ENCODE assay signal across 17 cellular contexts in genomic region chr19:2189880-2190279, GRCh38. TPM values are rescaled to one million over a fixed set of nuclear protein-coding genes. Genes with fewer than 3 reads are reported as not detected.
DNase-seq lines count a peak whose midpoint lies in the region; ATAC-seq, FAIRE-seq and TF ChIP-seq lines count a peak whose summit lies in the region.
"Had no signal": no experiment of that assay in that cellular context is flagged by ENCODE, and none has a peak within 500 bp of the region (broad histone marks: within the 10 kb centered on the region; RNA-seq: fewer than 3 reads in every experiment).

No MANE protein-coding gene starts in this region.

- POLR2A ChIA-PET in HEK293 (lab: Yijun Ruan, JAX) (interaction anchor here (0.5 kb wide), 1 partner anchor 375 kb away, joined by 3 read pairs; no protein-coding TSS in a partner anchor), GM12878 (lab: Charles Lee) (interaction anchor here (0.6 kb wide), 1 partner anchor 31 kb away, joined by 3 read pairs; no protein-coding TSS in a partner anchor), OCI-LY7 (lab: Charles Lee) (no interaction called here)

- no peak for DNase-seq in GM12878 (ENCODE audit: low read depth, low spot score)
- no peak for DNase-seq in stimulated activated effector memory CD8-positive, alpha-beta T cell treated with anti-CD3 and anti-CD28 coated beads, Interleukin-12 subunit alpha, Interleukin-12 subunit beta, amount 100 ng/mL, for 72 hours (ENCODE audit: low spot score in 2 of 2)
- DNase-seq in ascending aorta (ENCODE audit: low spot score in 2 of 2), result no peak
- no peak for DNase-seq in DMS 273 (lab: John Stamatoyannopoulos, UW; ENCODE audit: unreplicated experiment)
- no peak for DNase-seq in OCI-LY7 (ENCODE audit: low spot score)
- DNase-seq: AML-193; C1 segment of cervical spinal cord; Calu3; CD4-positive, alpha-beta T cell; DMS79; H9; KG1 had no signal

- no peak for TF ChIP-seq CTCF in HEK293 (tag by site-specific recombination; IDR thresholded peaks at IDR 0.05)
- no peak for TF ChIP-seq CTCF in GM12878 (IDR thresholded peaks at IDR 0.05 in 2 of 3, conservative IDR thresholded peaks at IDR 0.05 in 1 of 3; ENCODE audit: control insufficient read depth in 2 of 3, extremely low read depth in 1 of 3, insufficient read depth in 1 of 3, low read depth in 3 of 3, low read length in 3 of 3)
- no peak for TF ChIP-seq CTCF in ascending aorta (IDR thresholded peaks at IDR 0.05)
- no peak for TF ChIP-seq CTCF in OCI-LY7 (conservative IDR thresholded peaks at IDR 0.05; ENCODE audit: low read length)

- RAD21 ChIA-PET in GM12878 (lab: Charles Lee; ENCODE audit: unreplicated experiment), result no interaction called here

- no peak for TF ChIP-seq RAD21 in GM12878 (IDR thresholded peaks at IDR 0.05; ENCODE audit: insufficient read depth, low read depth, low read length)

- no TSS peak for BruUV-seq in GM12878 (replicated peaks; lab: Mats Ljungman, UMichigan)
- no TSS peak for BruUV-seq in OCI-LY7 (replicated peaks; lab: Mats Ljungman, UMichigan)

- peaks cover 8 to 68% of the 10 kb centered on the region in 2 experiments; a peak in 2 of 3 replicates for H3K36me3 ChIP-seq in HEK293 (ENCODE audit: control insufficient read depth in 2 of 2, insufficient read depth in 1 of 2, low read length in 2 of 2)
- H3K36me3 ChIP-seq in GM12878 (ENCODE audit: control insufficient read depth in 2 of 2, insufficient read depth in 2 of 2, low read length in 1 of 2), result peaks cover 22 to 76% of the 10 kb centered on the region in 2 experiments; a peak in 3 of 4 replicates
- peaks cover 17% of the 10 kb centered on the region for H3K36me3 ChIP-seq in endocrine pancreas (ENCODE audit: control insufficient read depth, insufficient read depth, low read length)
- peaks cover 35 to 36% of the 10 kb centered on the region in 2 donors for H3K36me3 ChIP-seq in ascending aorta
- peaks cover 87% of the 10 kb centered on the region for H3K36me3 ChIP-seq in OCI-LY7 (ENCODE audit: insufficient read depth, low read length)

- H3K79me2 ChIP-seq in GM12878 (ENCODE audit: control insufficient read depth, insufficient read depth, low read length) (peaks cover 33% of the 10 kb centered on the region), OCI-LY7 (ENCODE audit: insufficient read depth, low read depth, low read length) (no peaks in the 10 kb centered on the region; the same call in 1 of the 2 replicates)

- CTCF ChIA-PET in HEK293 (lab: Yijun Ruan, JAX), result interaction anchor here (0.6 kb wide), 2 partner anchors 241 to 458 kb away, joined by 3 read pairs; no protein-coding TSS in a partner anchor
- CTCF ChIA-PET in GM12878 (lab: Yijun Ruan, JAX), result no interaction called here
- CTCF ChIA-PET in OCI-LY7 (lab: Charles Lee; ENCODE audit: unreplicated experiment), result no interaction called here

- H3K27ac Mint-ChIP-seq in stimulated activated effector memory CD8-positive, alpha-beta T cell treated with anti-CD3 and anti-CD28 coated beads, Interleukin-12 subunit alpha, Interleukin-12 subunit beta, amount 100 ng/mL, for 72 hours, result peak overlapping the region; percentile 79
- H3K27ac Mint-ChIP-seq: CD4-positive, alpha-beta T cell; GM23338 had no signal

- in situ Hi-C loops in GM12878 (cut with MboI), result no loop called here

- no peak overlapping the region for H3K4me3 Mint-ChIP-seq in stimulated activated effector memory CD8-positive, alpha-beta T cell treated with anti-CD3 and anti-CD28 coated beads, Interleukin-12 subunit alpha, Interleukin-12 subunit beta, amount 100 ng/mL, for 72 hours
- H3K4me3 Mint-ChIP-seq: CD4-positive, alpha-beta T cell; GM23338; H9 had no signal

- H3K9me3 ChIP-seq in HEK293 (ENCODE audit: control insufficient read depth, insufficient read depth, low read depth, low read length) (no peaks in the 10 kb centered on the region), GM12878 (replicated peaks; ENCODE audit: control insufficient read depth, insufficient read depth, low read length) (peaks cover 10% of the 10 kb centered on the region; the same call in 2 of the 3 replicates), endocrine pancreas (ENCODE audit: control insufficient read depth, low read length) (no peaks in the 10 kb centered on the region), ascending aorta (no peaks in the 10 kb centered on the region), OCI-LY7 (ENCODE audit: low read length) (no peaks in the 10 kb centered on the region)

- H3K9ac ChIP-seq in GM12878 (ENCODE audit: control insufficient read depth, insufficient read depth, low read length) (no peak overlapping the region), endocrine pancreas (ENCODE audit: control insufficient read depth, insufficient read depth, low read length) (peak overlapping the region; percentile 44)

- 95% methylated on average over 15 of the region's 16 CpGs for WGBS in GM12878 (ENCODE audit: insufficient coverage, insufficient replicate concordance, low lambda C conversion rate, missing lambda C conversion rate)

- H4K20me1 ChIP-seq in GM12878 (ENCODE audit: control insufficient read depth, insufficient read depth) (no peaks in the 10 kb centered on the region; the same call in 1 of the 2 replicates), OCI-LY7 (ENCODE audit: insufficient read depth, low read length) (no peaks in the 10 kb centered on the region)

- no peak for FAIRE-seq in GM12878 (lab: Jason Lieb, UNC)
- FAIRE-seq: GM12891 had no signal

- H3K4me3 ChIP-seq in HEK293 (ENCODE audit: low read depth, low read length), result no peak overlapping the region
- H3K4me3 ChIP-seq in GM12878, result no peak overlapping the region
- no peak overlapping the region for H3K4me3 ChIP-seq in endocrine pancreas (ENCODE audit: control insufficient read depth, insufficient read depth, low read length)
- no peak overlapping the region for H3K4me3 ChIP-seq in ascending aorta
- H3K4me3 ChIP-seq in OCI-LY7 (ENCODE audit: low read depth, low read length, poor library complexity, severe bottlenecking), result no peak overlapping the region
- H3K4me3 ChIP-seq: GM23338 had no signal

- TF ChIP-seq EP300 in GM12878 (IDR thresholded peaks at IDR 0.05; ENCODE audit: borderline replicate concordance in 1 of 2, control insufficient read depth in 1 of 2, low read depth in 2 of 2, low read length in 2 of 2), result no peak

- H3K27me3 ChIP-seq in GM12878 (replicated peaks in 1 of 2; ENCODE audit: control insufficient read depth in 2 of 2, insufficient read depth in 2 of 2, low read length in 1 of 2), result no peaks in the 10 kb centered on the region
- H3K27me3 ChIP-seq in endocrine pancreas (ENCODE audit: control insufficient read depth, insufficient read depth, low read length), result no peaks in the 10 kb centered on the region
- H3K27me3 ChIP-seq in ascending aorta, result no peaks in the 10 kb centered on the region

- H3K27ac ChIP-seq in HEK293 (ENCODE audit: extremely low read depth, low read depth, low read length) (no peak overlapping the region), GM12878 (ENCODE audit: control insufficient read depth, insufficient read depth) (no peak overlapping the region), ascending aorta (peak overlapping the region in 1 of 2 donors; percentile 8), OCI-LY7 (ENCODE audit: low read depth, low read length, poor library complexity, severe bottlenecking) (no peak overlapping the region)
- H3K27ac ChIP-seq: HL-60 had no signal

- peaks cover 99% of the 10 kb centered on the region for H3K36me3 Mint-ChIP-seq in stimulated activated effector memory CD8-positive, alpha-beta T cell treated with anti-CD3 and anti-CD28 coated beads, Interleukin-12 subunit alpha, Interleukin-12 subunit beta, amount 100 ng/mL, for 72 hours

- TF ChIP-seq POLR2A in GM12878 (IDR thresholded peaks at IDR 0.05; ENCODE audit: low read depth, low read length), result peak; percentile 21; the same call in 1 of the 2 replicates

- peaks cover 25% of the 10 kb centered on the region for H3K4me1 Mint-ChIP-seq in stimulated activated effector memory CD8-positive, alpha-beta T cell treated with anti-CD3 and anti-CD28 coated beads, Interleukin-12 subunit alpha, Interleukin-12 subunit beta, amount 100 ng/mL, for 72 hours

- intact Hi-C loops in GM12878 (cut with micrococcal nuclease; ENCODE audit: unreplicated experiment) (no loop called here), ascending aorta (cut with DNase I) (no loop called here), OCI-LY7 (cut with micrococcal nuclease; ENCODE audit: unreplicated experiment) (no loop called here)

- H2AFZ ChIP-seq in GM12878 (ENCODE audit: control insufficient read depth, low read depth, low read length) (no peak overlapping the region), OCI-LY7 (ENCODE audit: low read length) (no peak overlapping the region)
- H2AFZ ChIP-seq: GM23338 had no signal

- no peaks in the 10 kb centered on the region for H3K9me2 ChIP-seq in OCI-LY7 (ENCODE audit: insufficient read depth, low read length)

- SMC1A ChIA-PET in GM12878 (lab: Charles Lee; ENCODE audit: uncharacterized antibody, unreplicated experiment), result no interaction called here

- H3K4me2 ChIP-seq in GM12878 (ENCODE audit: control insufficient read depth, insufficient read depth) (no peak overlapping the region), OCI-LY7 (ENCODE audit: low read length) (no peak overlapping the region)
- H3K4me2 ChIP-seq: GM23338 had no signal

- H3K4me1 ChIP-seq in HEK293 (ENCODE audit: control insufficient read depth, insufficient read depth, low read length), result no peaks in the 10 kb centered on the region
- peaks cover 11% of the 10 kb centered on the region for H3K4me1 ChIP-seq in GM12878 (ENCODE audit: control insufficient read depth, insufficient read depth, low read length)
- no peaks in the 10 kb centered on the region for H3K4me1 ChIP-seq in endocrine pancreas (ENCODE audit: control insufficient read depth, insufficient read depth, low read length)
- peaks cover 19 to 29% of the 10 kb centered on the region in 2 donors for H3K4me1 ChIP-seq in ascending aorta
- H3K4me1 ChIP-seq in OCI-LY7 (ENCODE audit: insufficient read depth, low read length, poor library complexity, severe bottlenecking), result peaks cover 16% of the 10 kb centered on the region

- no peak for ATAC-seq in GM12878
- ATAC-seq in stimulated activated effector memory CD8-positive, alpha-beta T cell treated with anti-CD3 and anti-CD28 coated beads, Interleukin-12 subunit alpha, Interleukin-12 subunit beta, amount 100 ng/mL, for 72 hours, result no peak
- ATAC-seq: GM23338 had no signal

- H3K9me3 Mint-ChIP-seq in stimulated activated effector memory CD8-positive, alpha-beta T cell treated with anti-CD3 and anti-CD28 coated beads, Interleukin-12 subunit alpha, Interleukin-12 subunit beta, amount 100 ng/mL, for 72 hours, result no peaks in the 10 kb centered on the region
- H3K9me3 Mint-ChIP-seq: CD4-positive, alpha-beta T cell; GM23338; H9 had no signal

RNA-seq across cellular contexts. Expression of gene DOT1L, which starts 26.1 kb away (rescaled TPM):
- total RNA-seq in GM12878 (2013; cell fraction: nucleolus; rRNA removed), result 105 and 107 TPM in 2 replicates
- total RNA-seq in GM12878 (2014; rRNA removed) (9.2 and 9.5 TPM in 2 replicates), GM12878 (2014; rRNA removed; fragmentation: Illumina TruSeq; extraction: Trizol) (5.4 and 7.0 TPM in 2 replicates), GM12878 (2021) (54.7 and 59.5 TPM in 2 replicates), ascending aorta (156 TPM), OCI-LY7 (2022) (86.0 and 88.3 TPM in 2 replicates)
- 4.5 TPM for polyA plus RNA-seq in GM12878 (2011; ENCODE audit: low read depth)
- polyA plus RNA-seq in GM12878 (2011; rRNA removed) (7.1 and 11.4 TPM in 2 replicates), GM12878 (2014; fragmentation: Illumina TruSeq; extraction: Trizol) (2.9 and 9.6 TPM in 2 replicates), GM12878 (2014; fragmentation: Nextera tagmentation; extraction: Ambion mirVana) (under 1 TPM; 0.18 to 0.26 TPM), GM12878 (2014; rRNA removed) (22.2 and 29.1 TPM in 2 replicates), GM12878 (2016; fragmentation: Nextera tagmentation; extraction: Ambion mirVana) (10 to 100 TPM; 10.1 to 12.9 TPM)
- 15.1 and 16.5 TPM in 2 replicates for polyA plus RNA-seq in GM12878 (2011; cell fraction: cytosol; rRNA removed)
- 106 and 193 TPM in 2 replicates for polyA plus RNA-seq in GM12878 (2011; cell fraction: nucleus; rRNA removed)
- polyA plus RNA-seq in GM12878 (2012), result 17.8 and 23.1 TPM in 2 replicates
- 21.3 and 24.5 TPM in 2 replicates for polyA minus RNA-seq in GM12878 (2011; rRNA and poly(A)+ RNA removed)
- 19.2 and 22.3 TPM in 2 replicates for polyA minus RNA-seq in GM12878 (2011; cell fraction: cytosol; rRNA and poly(A)+ RNA removed)
- polyA minus RNA-seq in GM12878 (2011; cell fraction: nucleus; rRNA and poly(A)+ RNA removed), result 26.8 and 37.7 TPM in 2 replicates
- total RNA-seq in OCI-LY7 (2014; rRNA removed; shearing (Covaris generic)), result 19.5 and 27.7 TPM in 2 replicates

RNA-seq across cellular contexts. Expression of gene AP3D1, which starts 38.5 kb away (rescaled TPM):
- 141 and 170 TPM in 2 replicates for total RNA-seq in GM12878 (2013; cell fraction: nucleolus; rRNA removed)
- 71.8 and 74.1 TPM in 2 replicates for total RNA-seq in GM12878 (2014; rRNA removed)
- 25.6 and 26.7 TPM in 2 replicates for total RNA-seq in GM12878 (2014; rRNA removed; fragmentation: Illumina TruSeq; extraction: Trizol)
- total RNA-seq in GM12878 (2021), result 98.4 and 108 TPM in 2 replicates
- 50.7 TPM for polyA plus RNA-seq in GM12878 (2011; ENCODE audit: low read depth)
- polyA plus RNA-seq in GM12878 (2011; rRNA removed), result 21.1 and 58.0 TPM in 2 replicates
- polyA plus RNA-seq in GM12878 (2011; cell fraction: cytosol; rRNA removed), result 88.7 and 101 TPM in 2 replicates
- 363 and 377 TPM in 2 replicates for polyA plus RNA-seq in GM12878 (2011; cell fraction: nucleus; rRNA removed)
- polyA plus RNA-seq in GM12878 (2012), result 74.6 and 86.8 TPM in 2 replicates
- 42.5 and 68.7 TPM in 2 replicates for polyA plus RNA-seq in GM12878 (2014; fragmentation: Illumina TruSeq; extraction: Trizol)
- 1 to 10 TPM; 1.5 to 3.0 TPM for polyA plus RNA-seq in GM12878 (2014; fragmentation: Nextera tagmentation; extraction: Ambion mirVana)
- 67.6 and 77.8 TPM in 2 replicates for polyA plus RNA-seq in GM12878 (2014; rRNA removed)
- polyA plus RNA-seq in GM12878 (2016; fragmentation: Nextera tagmentation; extraction: Ambion mirVana), result 10 to 100 TPM; 19.4 to 60.2 TPM
- polyA minus RNA-seq in GM12878 (2011; rRNA and poly(A)+ RNA removed), result 83.2 and 90.6 TPM in 2 replicates
- polyA minus RNA-seq in GM12878 (2011; cell fraction: cytosol; rRNA and poly(A)+ RNA removed), result 49.0 and 54.4 TPM in 2 replicates
- polyA minus RNA-seq in GM12878 (2011; cell fraction: nucleus; rRNA and poly(A)+ RNA removed), result 64.4 and 69.8 TPM in 2 replicates
- total RNA-seq in ascending aorta, result 98.8 TPM
- 56.6 and 80.0 TPM in 2 replicates for total RNA-seq in OCI-LY7 (2014; rRNA removed; shearing (Covaris generic))
- 95.0 and 99.8 TPM in 2 replicates for total RNA-seq in OCI-LY7 (2022)

RNA-seq across cellular contexts. Expression of gene PLEKHJ1, which starts 46.2 kb away (rescaled TPM):
- 30.4 and 31.3 TPM in 2 replicates for total RNA-seq in GM12878 (2013; cell fraction: nucleolus; rRNA removed)
- total RNA-seq in GM12878 (2014; rRNA removed) (131 and 133 TPM in 2 replicates), GM12878 (2014; rRNA removed; fragmentation: Illumina TruSeq; extraction: Trizol) (42.8 and 49.7 TPM in 2 replicates), GM12878 (2021) (92.9 and 98.0 TPM in 2 replicates), ascending aorta (23.9 TPM), OCI-LY7 (2022) (122 and 129 TPM in 2 replicates)
- polyA plus RNA-seq in GM12878 (2011; ENCODE audit: low read depth), result 24.5 TPM
- polyA plus RNA-seq in GM12878 (2011; rRNA removed) (27.7 and 52.0 TPM in 2 replicates), GM12878 (2014; fragmentation: Illumina TruSeq; extraction: Trizol) (13.8 and 32.4 TPM in 2 replicates), GM12878 (2014; fragmentation: Nextera tagmentation; extraction: Ambion mirVana) (1 to 10 TPM; 1.3 to 6.9 TPM), GM12878 (2014; rRNA removed) (133 and 158 TPM in 2 replicates), GM12878 (2016; fragmentation: Nextera tagmentation; extraction: Ambion mirVana) (100 to 1,000 TPM; 119 to 125 TPM)
- polyA plus RNA-seq in GM12878 (2011; cell fraction: cytosol; rRNA removed), result 90.9 and 142 TPM in 2 replicates
- polyA plus RNA-seq in GM12878 (2011; cell fraction: nucleus; rRNA removed), result 85.3 and 98.1 TPM in 2 replicates
- 53.2 and 83.0 TPM in 2 replicates for polyA plus RNA-seq in GM12878 (2012)
- polyA minus RNA-seq in GM12878 (2011; rRNA and poly(A)+ RNA removed), result 9.7 and 26.1 TPM in 2 replicates
- polyA minus RNA-seq in GM12878 (2011; cell fraction: cytosol; rRNA and poly(A)+ RNA removed), result 12.0 and 16.9 TPM in 2 replicates
- polyA minus RNA-seq in GM12878 (2011; cell fraction: nucleus; rRNA and poly(A)+ RNA removed), result 14.1 and 27.3 TPM in 2 replicates
- 205 and 221 TPM in 2 replicates for total RNA-seq in OCI-LY7 (2014; rRNA removed; shearing (Covaris generic))

RNA-seq across cellular contexts. Expression of gene SF3A2, which starts 46.7 kb away (rescaled TPM):
- 88.3 and 88.5 TPM in 2 replicates for total RNA-seq in GM12878 (2013; cell fraction: nucleolus; rRNA removed)
- 41.5 and 49.3 TPM in 2 replicates for total RNA-seq in GM12878 (2014; rRNA removed)
- total RNA-seq in GM12878 (2014; rRNA removed; fragmentation: Illumina TruSeq; extraction: Trizol), result 12.3 and 15.6 TPM in 2 replicates
- 132 and 143 TPM in 2 replicates for total RNA-seq in GM12878 (2021)
- 49.8 TPM for polyA plus RNA-seq in GM12878 (2011; ENCODE audit: low read depth)
- 3.3 and 5.4 TPM in 2 replicates for polyA plus RNA-seq in GM12878 (2011; rRNA removed)
- polyA plus RNA-seq in GM12878 (2011; cell fraction: cytosol; rRNA removed), result 11.1 and 14.5 TPM in 2 replicates
- polyA plus RNA-seq in GM12878 (2011; cell fraction: nucleus; rRNA removed), result 89.6 and 126 TPM in 2 replicates
- polyA plus RNA-seq in GM12878 (2012), result 86.1 and 131 TPM in 2 replicates
- 2.4 and 26.9 TPM in 2 replicates for polyA plus RNA-seq in GM12878 (2014; fragmentation: Illumina TruSeq; extraction: Trizol)
- under 1 TPM; 0.33 to 0.55 TPM for polyA plus RNA-seq in GM12878 (2014; fragmentation: Nextera tagmentation; extraction: Ambion mirVana)
- 36.2 and 61.3 TPM in 2 replicates for polyA plus RNA-seq in GM12878 (2014; rRNA removed)
- polyA plus RNA-seq in GM12878 (2016; fragmentation: Nextera tagmentation; extraction: Ambion mirVana), result 10 to 100 TPM; 34.4 to 39.7 TPM
- polyA minus RNA-seq in GM12878 (2011; rRNA and poly(A)+ RNA removed), result 10.2 and 25.5 TPM in 2 replicates
- polyA minus RNA-seq in GM12878 (2011; cell fraction: cytosol; rRNA and poly(A)+ RNA removed), result 30.7 and 38.0 TPM in 2 replicates
- polyA minus RNA-seq in GM12878 (2011; cell fraction: nucleus; rRNA and poly(A)+ RNA removed), result 69.4 and 102 TPM in 2 replicates
- 21.3 TPM for total RNA-seq in ascending aorta
- 104 and 124 TPM in 2 replicates for total RNA-seq in OCI-LY7 (2014; rRNA removed; shearing (Covaris generic))
- total RNA-seq in OCI-LY7 (2022), result 206 and 207 TPM in 2 replicates

RNA-seq across cellular contexts. Expression of gene AMH, which starts 59.2 kb away (rescaled TPM):
- total RNA-seq in GM12878 (2013; cell fraction: nucleolus; rRNA removed), result 3.2 and 4.9 TPM in 2 replicates
- 1.4 and 1.7 TPM in 2 replicates for total RNA-seq in GM12878 (2014; rRNA removed)
- 0.18 TPM in 1 of 2 replicates, not detected in the other for total RNA-seq in GM12878 (2014; rRNA removed; fragmentation: Illumina TruSeq; extraction: Trizol)
- 2.1 and 3.5 TPM in 2 replicates for total RNA-seq in GM12878 (2021)
- not detected for polyA plus RNA-seq in GM12878 (2011; ENCODE audit: low read depth)
- polyA plus RNA-seq in GM12878 (2011; rRNA removed), result 0.20 and 0.22 TPM in 2 replicates
- 0.30 and 0.89 TPM in 2 replicates for polyA plus RNA-seq in GM12878 (2011; cell fraction: cytosol; rRNA removed)
- polyA plus RNA-seq in GM12878 (2011; cell fraction: nucleus; rRNA removed), result 15.5 and 28.6 TPM in 2 replicates
- polyA plus RNA-seq in GM12878 (2012), result 0.27 and 0.92 TPM in 2 replicates
- polyA plus RNA-seq in GM12878 (2014; fragmentation: Illumina TruSeq; extraction: Trizol), result not detected in 2 replicates
- not detected for polyA plus RNA-seq in GM12878 (2014; fragmentation: Nextera tagmentation; extraction: Ambion mirVana)
- 2.6 TPM in 2 replicates for polyA plus RNA-seq in GM12878 (2014; rRNA removed)
- under 1 TPM in 1 of 2 experiments, not detected in 1; 0.17 TPM for polyA plus RNA-seq in GM12878 (2016; fragmentation: Nextera tagmentation; extraction: Ambion mirVana)
- polyA minus RNA-seq in GM12878 (2011; rRNA and poly(A)+ RNA removed), result 0.31 TPM in 1 of 2 replicates, not detected in the other
- 1.2 TPM in 1 of 2 replicates, not detected in the other for polyA minus RNA-seq in GM12878 (2011; cell fraction: cytosol; rRNA and poly(A)+ RNA removed)
- 1.6 and 5.0 TPM in 2 replicates for polyA minus RNA-seq in GM12878 (2011; cell fraction: nucleus; rRNA and poly(A)+ RNA removed)
- not detected for total RNA-seq in ascending aorta
- total RNA-seq in OCI-LY7 (2014; rRNA removed; shearing (Covaris generic)), result 10.7 and 14.8 TPM in 2 replicates
- 45.7 and 49.7 TPM in 2 replicates for total RNA-seq in OCI-LY7 (2022)
